1 cellular context compared by ENCODE assay signal in genomic region chr1:242842094-242842493, GRCh38.
TF ChIP-seq lines count a peak whose summit lies in the region.

No MANE protein-coding gene starts in this region.

TF ChIP-seq in WTC11, 78 proteins besides CTCF, POLR2A, EP300 and RAD21 (continued from another document):
- TF ChIP-seq MYBL2 (CRISPR knock-in tag; IDR thresholded peaks at IDR 0.05) (no peak), ZNF416 (CRISPR knock-in tag; IDR thresholded peaks at IDR 0.05) (no peak), ZNF396 (CRISPR knock-in tag; IDR thresholded peaks at IDR 0.05; ENCODE audit: borderline replicate concordance) (no peak), ZNF317 (CRISPR knock-in tag; IDR thresholded peaks at IDR 0.05; ENCODE audit: borderline replicate concordance, low read depth) (no peak)
- TF ChIP-seq, protein P1, sequence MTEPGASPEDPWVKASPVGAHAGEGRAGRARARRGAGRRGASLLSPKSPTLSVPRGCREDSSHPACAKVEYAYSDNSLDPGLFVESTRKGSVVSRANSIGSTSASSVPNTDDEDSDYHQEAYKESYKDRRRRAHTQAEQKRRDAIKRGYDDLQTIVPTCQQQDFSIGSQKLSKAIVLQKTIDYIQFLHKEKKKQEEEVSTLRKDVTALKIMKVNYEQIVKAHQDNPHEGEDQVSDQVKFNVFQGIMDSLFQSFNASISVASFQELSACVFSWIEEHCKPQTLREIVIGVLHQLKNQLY (CRISPR knock-in tag; IDR thresholded peaks at IDR 0.05) = no peak
